ENCODE assay signal across 28 cellular contexts in genomic region chr4:18405054-18405453, GRCh38.
"Had no signal": no experiment of that assay in that cellular context is flagged by ENCODE, and none has a peak within 500 bp of the region (broad histone marks: within the 10 kb centered on the region; RNA-seq: fewer than 3 reads in every experiment).

No MANE protein-coding gene starts in this region.

- H3K27me3 Mint-ChIP-seq: activated CD4-positive, alpha-beta memory T cell treated with anti-CD3 and anti-CD28 coated beads for 36 hours; activated CD4-positive, alpha-beta T cell treated with anti-CD3 and anti-CD28 coated beads, Interleukin-2, amount 10 ng/mL, durations not matched to agents 7 days and 5 days; activated naive CD8-positive, alpha-beta T cell treated with anti-CD3 and anti-CD28 coated beads, Interleukin-2, amount 10 ng/mL, durations not matched to agents 7 days and 5 days had no signal

- H3K27ac ChIP-seq: adrenal gland, breast epithelium, coronary artery, Peyer's patch, RWPE1, SJCRH30, VCaP had no signal

- DNase-seq: activated CD4-positive, alpha-beta memory T cell treated with anti-CD3 and anti-CD28 coated beads for 36 hours; activated CD4-positive, alpha-beta T cell treated with anti-CD3 and anti-CD28 coated beads, Interleukin-2, amount 10 ng/mL, durations not matched to agents 7 days and 5 days; activated CD4-positive, CD25-positive, alpha-beta regulatory T cell; activated CD8-positive, alpha-beta memory T cell treated with anti-CD3 and anti-CD28 coated beads for 24 hours; activated naive CD4-positive, alpha-beta T cell treated with anti-CD3 and anti-CD28 coated beads, Interleukin-2, amount 50 U/mL, for 16 hours; activated naive CD8-positive, alpha-beta T cell treated with anti-CD3 and anti-CD28 coated beads, Interleukin-2, amount 10 ng/mL, durations not matched to agents 7 days and 5 days; adrenal gland; anterior cingulate cortex; caudate nucleus; NCI-H1105 treated with DMSO at 0.1 percent for 48 hours; NCI-H1436 treated with DMSO at 0.1 percent for 48 hours; NCI-H187; NCI-H2081; NCI-H2171; NCI-H2227 treated with DMSO at 0.1 percent for 48 hours; NCI-H446 treated with DMSO at 0.1 percent for 48 hours; NCI-H526; NCI-H82; NK-92 treated with Interleukin-12 subunit alpha and Interleukin-12 subunit beta, amount 100 ng/mL, for 24 hours; Peyer's patch; Right ventricle myocardium superior; SJCRH30; SK-N-SH; T-helper 1 cell had no signal

- H3K4me2 ChIP-seq: SK-N-SH had no signal

- H3K9me3 ChIP-seq: adrenal gland, breast epithelium, Peyer's patch, SJCRH30, SK-N-SH had no signal

- H3K4me3 ChIP-seq: adrenal gland, breast epithelium, coronary artery, Peyer's patch, SJCRH30 had no signal

- H3K36me3 ChIP-seq: adrenal gland, breast epithelium, Peyer's patch, SJCRH30 had no signal

- H3K9ac ChIP-seq: SK-N-SH had no signal

- H3K27ac Mint-ChIP-seq: activated CD4-positive, alpha-beta memory T cell treated with anti-CD3 and anti-CD28 coated beads for 36 hours; activated CD4-positive, alpha-beta T cell treated with anti-CD3 and anti-CD28 coated beads, Interleukin-2, amount 10 ng/mL, durations not matched to agents 7 days and 5 days; activated naive CD8-positive, alpha-beta T cell treated with anti-CD3 and anti-CD28 coated beads, Interleukin-2, amount 10 ng/mL, durations not matched to agents 7 days and 5 days had no signal

- H3K27me3 ChIP-seq: adrenal gland, breast epithelium, Peyer's patch had no signal

- H3K9me3 Mint-ChIP-seq: activated CD4-positive, alpha-beta memory T cell treated with anti-CD3 and anti-CD28 coated beads for 36 hours; activated CD4-positive, alpha-beta T cell treated with anti-CD3 and anti-CD28 coated beads, Interleukin-2, amount 10 ng/mL, durations not matched to agents 7 days and 5 days; activated naive CD8-positive, alpha-beta T cell treated with anti-CD3 and anti-CD28 coated beads, Interleukin-2, amount 10 ng/mL, durations not matched to agents 7 days and 5 days had no signal

- H3K4me3 Mint-ChIP-seq: activated CD4-positive, alpha-beta memory T cell treated with anti-CD3 and anti-CD28 coated beads for 36 hours; activated CD4-positive, alpha-beta T cell treated with anti-CD3 and anti-CD28 coated beads, Interleukin-2, amount 10 ng/mL, durations not matched to agents 7 days and 5 days; activated naive CD8-positive, alpha-beta T cell treated with anti-CD3 and anti-CD28 coated beads, Interleukin-2, amount 10 ng/mL, durations not matched to agents 7 days and 5 days had no signal

- H3K36me3 Mint-ChIP-seq: activated CD4-positive, alpha-beta memory T cell treated with anti-CD3 and anti-CD28 coated beads for 36 hours; activated naive CD8-positive, alpha-beta T cell treated with anti-CD3 and anti-CD28 coated beads, Interleukin-2, amount 10 ng/mL, durations not matched to agents 7 days and 5 days had no signal

- H3K4me1 ChIP-seq: adrenal gland, breast epithelium, SJCRH30 had no signal
